Comparison of ENCODE assay signal across 8 cellular contexts in genomic region chr10:69045441-69046300, GRCh38.
A peak's percentile ranks its signal among the peaks of the same experiment; 100 is the strongest.
DNase-seq lines count a peak whose midpoint lies in the region; ATAC-seq and TF ChIP-seq lines count a peak whose summit lies in the region.

No MANE protein-coding gene starts in this region.

- H3K27me3 Mint-ChIP-seq in central memory CD8-positive, alpha-beta T cell = no peaks in the 10 kb centered on the region

- peak overlapping the region; percentile 100 for H3K27ac Mint-ChIP-seq in central memory CD8-positive, alpha-beta T cell (ENCODE audit: low read depth)

- peak overlapping the region in 1 of 2 donors; percentile 8 for H3K27ac ChIP-seq in coronary artery

- peaks cover 40% of the 10 kb centered on the region for H3K4me1 Mint-ChIP-seq in central memory CD8-positive, alpha-beta T cell

- peaks cover 19% of the 10 kb centered on the region for H3K36me3 Mint-ChIP-seq in central memory CD8-positive, alpha-beta T cell (ENCODE audit: insufficient read depth)

- H3K4me3 Mint-ChIP-seq in central memory CD8-positive, alpha-beta T cell = peak overlapping the region; percentile 65

- no peak for TF ChIP-seq CTCF in coronary artery (IDR thresholded peaks at IDR 0.05)

- peak; percentile 74 for ATAC-seq in HG02885 (IDR thresholded peaks at IDR 0.05; ENCODE audit: poor library complexity, unreplicated experiment)
- peak; percentile 82 for ATAC-seq in central memory CD8-positive, alpha-beta T cell (replicated peaks; ENCODE audit: extremely low read depth, poor library complexity, severe bottlenecking)

- H3K9me3 Mint-ChIP-seq in central memory CD8-positive, alpha-beta T cell = no peaks in the 10 kb centered on the region

- no peak overlapping the region for H3K4me3 ChIP-seq in coronary artery

- DNase-seq in DMS79 treated with DMSO at 0.1 percent for 48 hours (lab: John Stamatoyannopoulos, UW) = peak; percentile 10
- DNase-seq in DMS79 (lab: John Stamatoyannopoulos, UW) = no peak
- peak; percentile 94 for DNase-seq in OCI-M1 (lab: John Stamatoyannopoulos, UW)
- DNase-seq in central memory CD8-positive, alpha-beta T cell (ENCODE audit: low spot score in 2 of 2) = peak in 1 of 2 donors; percentile 58
- peak; percentile 26 for DNase-seq in stimulated activated naive CD4-positive, alpha-beta T cell treated with Interleukin-2 at 50 U/mL for 16 hours (lab: John Stamatoyannopoulos, UW)
- no peak for DNase-seq in superior temporal gyrus (ENCODE audit: extremely low spot score)
- no peak for DNase-seq in coronary artery (ENCODE audit: low spot score)

Comparison
In these comparisons a context has a peak if more than half of its experiments do, and no peak if none do; other contexts are left out.
1. DNase-seq: peak in DMS79 treated with DMSO at 0.1 percent for 48 hours (single experiment), OCI-M1 (single experiment) and stimulated activated naive CD4-positive, alpha-beta T cell treated with Interleukin-2 at 50 U/mL for 16 hours (single experiment); none in DMS79 (single experiment), superior temporal gyrus (single experiment) and coronary artery (single experiment).